In the genomic region with DNA sequence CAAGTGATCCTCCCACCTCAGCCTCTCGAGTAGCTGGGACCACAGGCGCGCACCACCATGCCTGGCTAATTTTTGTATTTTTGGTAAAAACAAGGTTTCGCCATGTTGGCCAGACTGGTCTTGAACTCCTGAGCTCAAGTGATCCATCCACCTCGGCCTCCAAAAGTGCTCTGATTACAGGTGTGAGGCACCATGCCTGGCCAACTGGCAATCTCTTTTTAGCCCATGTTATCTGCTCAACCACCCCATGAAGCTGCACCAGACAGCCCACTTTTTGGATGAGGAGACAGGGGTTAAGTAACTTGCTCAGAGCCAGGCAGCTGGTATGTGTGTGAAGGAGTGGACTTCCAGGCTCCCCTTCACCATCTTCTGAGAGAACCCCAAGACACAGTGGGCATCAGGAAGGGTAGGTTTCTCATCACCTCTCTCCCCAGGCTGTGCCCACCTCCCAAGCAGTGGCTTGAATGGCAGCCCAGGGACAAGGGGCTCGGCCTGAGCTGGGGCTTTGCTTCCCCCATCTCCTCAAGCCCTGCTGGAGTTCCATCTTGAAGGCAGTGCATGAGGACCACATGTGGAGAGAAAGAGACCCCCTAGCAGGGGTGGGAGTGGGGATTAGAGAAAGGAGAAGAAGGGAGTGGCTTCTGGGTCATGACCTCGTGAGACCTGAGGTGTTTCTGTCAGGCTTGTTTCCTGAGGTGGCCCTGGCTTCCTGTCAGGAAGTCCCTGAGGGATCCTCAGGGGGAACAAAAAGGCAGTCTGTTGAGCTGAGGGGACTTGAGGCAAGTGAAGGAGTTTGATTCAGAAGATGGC, we compare ENCODE assay signal across 1 cellular context.
TF ChIP-seq lines count a peak whose summit lies in the region.

No MANE protein-coding gene starts in this region.

TF ChIP-seq in IMR-90, 13 proteins besides CTCF, POLR2A, EP300 and RAD21 (continued from another document):
- TF ChIP-seq RFX5 (IDR thresholded peaks at IDR 0.05; ENCODE audit: low read depth, low read length) (no peak), RCOR1 (IDR thresholded peaks at IDR 0.05; ENCODE audit: insufficient replicate concordance, low read length) (no peak)
- TF ChIP-seq, protein P1, sequence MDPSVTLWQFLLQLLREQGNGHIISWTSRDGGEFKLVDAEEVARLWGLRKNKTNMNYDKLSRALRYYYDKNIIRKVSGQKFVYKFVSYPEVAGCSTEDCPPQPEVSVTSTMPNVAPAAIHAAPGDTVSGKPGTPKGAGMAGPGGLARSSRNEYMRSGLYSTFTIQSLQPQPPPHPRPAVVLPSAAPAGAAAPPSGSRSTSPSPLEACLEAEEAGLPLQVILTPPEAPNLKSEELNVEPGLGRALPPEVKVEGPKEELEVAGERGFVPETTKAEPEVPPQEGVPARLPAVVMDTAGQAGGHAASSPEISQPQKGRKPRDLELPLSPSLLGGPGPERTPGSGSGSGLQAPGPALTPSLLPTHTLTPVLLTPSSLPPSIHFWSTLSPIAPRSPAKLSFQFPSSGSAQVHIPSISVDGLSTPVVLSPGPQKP (IDR thresholded peaks at IDR 0.05; ENCODE audit: borderline replicate concordance, low read depth, low read length), result no peak
TF ChIP-seq in IMR-90: peak in this region for 0.
